Comparison of ENCODE assay signal across 19 cellular contexts in the genomic region with DNA sequence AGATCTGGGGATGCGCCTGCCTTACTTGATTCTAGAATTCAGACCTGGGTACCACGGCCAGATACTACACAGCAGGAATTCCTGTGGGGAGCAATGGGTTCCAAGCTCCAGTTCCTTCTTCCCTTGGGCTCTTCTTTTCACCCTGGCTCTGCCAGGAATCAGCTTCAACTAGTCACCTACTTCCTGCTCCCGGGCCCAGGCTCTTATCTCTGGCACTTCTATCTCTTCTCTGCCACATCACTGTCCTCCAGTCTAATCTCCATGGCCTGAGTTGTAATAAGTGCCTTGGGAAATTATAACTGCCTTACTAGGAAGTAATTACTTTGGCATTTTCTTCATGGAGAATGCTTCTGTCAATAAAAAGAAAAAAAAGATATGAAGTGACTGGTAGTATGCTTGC. TPM values are rescaled to one million over a fixed set of nuclear protein-coding genes. Genes with fewer than 3 reads are reported as not detected.
"Had no signal": no experiment of that assay in that cellular context is flagged by ENCODE, and none has a peak within 500 bp of the region (broad histone marks: within the 10 kb centered on the region; RNA-seq: fewer than 3 reads in every experiment).

No MANE protein-coding gene starts in this region.

- H3K4me3 ChIP-seq: cardiac muscle cell, smooth muscle cell, suprapubic skin had no signal

- H3K4me1 ChIP-seq: suprapubic skin had no signal

- H3K36me3 ChIP-seq: cardiac muscle cell, suprapubic skin had no signal

- H3K9me3 ChIP-seq: suprapubic skin had no signal

- H3K27ac ChIP-seq: cardiac muscle cell, suprapubic skin had no signal

- DNase-seq: activated B cell treated with CpG ODN at 0.5 μM for 24 hours; activated CD4-positive, alpha-beta T cell treated with anti-CD3 and anti-CD28 coated beads, Interleukin-2, amount 10 ng/mL, durations not matched to agents 24 days and 14 days; activated naive CD4-positive, alpha-beta T cell treated with Interleukin-2 at 50 U/mL for 16 hours; hippocampal formation; kidney; mesenchymal stem cell; nucleus accumbens; stimulated activated CD4-positive, alpha-beta T cell treated with anti-CD3 and anti-CD28 coated beads, Interleukin-4, amount 100 ng/mL, for 4 hours; stimulated activated CD8-positive, alpha-beta memory T cell treated with anti-CD3 and anti-CD28 coated beads, Interleukin-4, amount 100 ng/mL, for 48 hours; stimulated activated naive CD4-positive, alpha-beta T cell treated with Interleukin-2 at 50 U/mL for 16 hours; trophoblast cell had no signal

- H3K27me3 ChIP-seq: cardiac muscle cell had no signal

RNA-seq across cellular contexts. Expression of a gene that starts 37.7 kb away (rescaled TPM):
- total RNA-seq: activated B cell treated with CpG ODN at 0.5 μM for 24 hours; activated CD4-positive, alpha-beta T cell treated with anti-CD3 and anti-CD28 coated beads, Interleukin-2, amount 10 ng/mL, durations not matched to agents 24 days and 14 days; activated CD8-positive, alpha-beta memory T cell treated with anti-CD3 and anti-CD28 coated beads for 36 hours; cardiac muscle cell; glomerular endothelial cell; kidney; liver; posterior vena cava; smooth muscle cell; suprapubic skin had no signal
- polyA plus RNA-seq: cardiac muscle cell, esophagus, liver, smooth muscle cell had no signal
